ENCODE assay signal across 22 cellular contexts in genomic region chr3:46096336-46096735, GRCh38.
DNase-seq lines count a peak whose midpoint lies in the region; ATAC-seq and TF ChIP-seq lines count a peak whose summit lies in the region.
"Had no signal": no experiment of that assay in that cellular context is flagged by ENCODE, and none has a peak within 500 bp of the region (broad histone marks: within the 10 kb centered on the region; RNA-seq: fewer than 3 reads in every experiment).

No MANE protein-coding gene starts in this region.

- H3K4me3 Mint-ChIP-seq in natural killer cell treated with Interleukin-12 subunit alpha and Interleukin-12 subunit beta and Interleukin-15 and Interleukin-18, amount 100 ng/mL, for 72 hours, result peak overlapping the region; percentile 77
- no peak overlapping the region for H3K4me3 Mint-ChIP-seq in natural killer cell
- no peak overlapping the region for H3K4me3 Mint-ChIP-seq in activated T-helper 17 cell treated with anti-CD3 and anti-CD28 coated beads, Interleukin-2, amount 50 U/mL, for 72 hours
- peak overlapping the region; percentile 17 for H3K4me3 Mint-ChIP-seq in memory B cell
- H3K4me3 Mint-ChIP-seq: neural crest cell had no signal

- H3K4me1 ChIP-seq in right lobe of liver (no peaks in the 10 kb centered on the region), esophagus squamous epithelium (peaks cover 7 to 22% (median 16%) of the 10 kb centered on the region in 3 donors)

- peaks cover 9% of the 10 kb centered on the region for H3K36me3 Mint-ChIP-seq in natural killer cell treated with Interleukin-12 subunit alpha and Interleukin-12 subunit beta and Interleukin-15 and Interleukin-18, amount 100 ng/mL, for 72 hours
- H3K36me3 Mint-ChIP-seq in natural killer cell, result peaks cover 5% of the 10 kb centered on the region
- no peaks in the 10 kb centered on the region for H3K36me3 Mint-ChIP-seq in activated T-helper 17 cell treated with anti-CD3 and anti-CD28 coated beads, Interleukin-2, amount 50 U/mL, for 72 hours (ENCODE audit: low read depth)
- peaks cover 9% of the 10 kb centered on the region for H3K36me3 Mint-ChIP-seq in memory B cell

- H3K36me3 ChIP-seq in right lobe of liver (no peaks in the 10 kb centered on the region), esophagus squamous epithelium (no peaks in the 10 kb centered on the region)
- H3K36me3 ChIP-seq: cardiac muscle cell, tibial artery had no signal

- no peak for TF ChIP-seq CTCF in natural killer cell (IDR thresholded peaks at IDR 0.05)
- no peak for TF ChIP-seq CTCF in right lobe of liver (IDR thresholded peaks at IDR 0.05)
- TF ChIP-seq CTCF in esophagus squamous epithelium (IDR thresholded peaks at IDR 0.05), result no peak

- ATAC-seq in natural killer cell treated with Interleukin-12 subunit alpha and Interleukin-12 subunit beta and Interleukin-15 and Interleukin-18, amount 100 ng/mL, for 72 hours, result no peak
- ATAC-seq in natural killer cell, result no peak
- ATAC-seq in activated T-helper 17 cell treated with anti-CD3 and anti-CD28 coated beads, Interleukin-2, amount 50 U/mL, for 72 hours (replicated peaks), result no peak
- no peak for ATAC-seq in memory B cell (ENCODE audit: low read depth)
- no peak for ATAC-seq in right lobe of liver
- ATAC-seq: K562 had no signal

- H3K27me3 Mint-ChIP-seq in natural killer cell treated with Interleukin-12 subunit alpha and Interleukin-12 subunit beta and Interleukin-15 and Interleukin-18, amount 100 ng/mL, for 72 hours, result no peaks in the 10 kb centered on the region
- H3K27me3 Mint-ChIP-seq in natural killer cell (ENCODE audit: low read depth in 2 of 2) (no peaks in the 10 kb centered on the region), memory B cell (no peaks in the 10 kb centered on the region)
- peaks cover 8% of the 10 kb centered on the region for H3K27me3 Mint-ChIP-seq in activated T-helper 17 cell treated with anti-CD3 and anti-CD28 coated beads, Interleukin-2, amount 50 U/mL, for 72 hours

- H3K27ac ChIP-seq in right lobe of liver (no peak overlapping the region), esophagus squamous epithelium (peak overlapping the region in 1 of 4 donors; percentile 70)
- H3K27ac ChIP-seq: cardiac muscle cell, VCaP had no signal

- peak overlapping the region; percentile 97 to 100 for H3K27ac Mint-ChIP-seq in natural killer cell treated with Interleukin-12 subunit alpha and Interleukin-12 subunit beta and Interleukin-15 and Interleukin-18, amount 100 ng/mL, for 72 hours
- H3K27ac Mint-ChIP-seq in natural killer cell (peak overlapping the region in 1 of 2 donors; percentile 99), memory B cell (peak overlapping the region; percentile 95)
- peak overlapping the region; percentile 94 for H3K27ac Mint-ChIP-seq in activated T-helper 17 cell treated with anti-CD3 and anti-CD28 coated beads, Interleukin-2, amount 50 U/mL, for 72 hours

- H3K9me3 Mint-ChIP-seq in natural killer cell treated with Interleukin-12 subunit alpha and Interleukin-12 subunit beta and Interleukin-15 and Interleukin-18, amount 100 ng/mL, for 72 hours, result peaks cover 6% of the 10 kb centered on the region
- no peaks in the 10 kb centered on the region for H3K9me3 Mint-ChIP-seq in natural killer cell
- no peaks in the 10 kb centered on the region for H3K9me3 Mint-ChIP-seq in activated T-helper 17 cell treated with anti-CD3 and anti-CD28 coated beads, Interleukin-2, amount 50 U/mL, for 72 hours
- peaks cover 5% of the 10 kb centered on the region for H3K9me3 Mint-ChIP-seq in memory B cell

- no peak overlapping the region for H3K4me3 ChIP-seq in right lobe of liver
- H3K4me3 ChIP-seq in esophagus squamous epithelium, result no peak overlapping the region
- H3K4me3 ChIP-seq: cardiac muscle cell, K562, tibial artery had no signal

- H3K9me3 ChIP-seq in right lobe of liver (no peaks in the 10 kb centered on the region), esophagus squamous epithelium (no peaks in the 10 kb centered on the region)
- H3K9me3 ChIP-seq: tibial artery had no signal

- TF ChIP-seq POLR2A in right lobe of liver (IDR thresholded peaks at IDR 0.05), result no peak
- TF ChIP-seq POLR2A in esophagus squamous epithelium (IDR thresholded peaks at IDR 0.05), result no peak

- DNase-seq in natural killer cell treated with Interleukin-12 subunit alpha and Interleukin-12 subunit beta and Interleukin-15 and Interleukin-18, amount 100 ng/mL, for 72 hours (ENCODE audit: low spot score), result no peak
- DNase-seq in natural killer cell (no peak), memory B cell (ENCODE audit: low spot score in 2 of 2) (no peak), inferior parietal cortex (ENCODE audit: extremely low spot score) (no peak), right lobe of liver (no peak), esophagus squamous epithelium (lab: John Stamatoyannopoulos, UW) (no peak), cortex of kidney (lab: John Stamatoyannopoulos, UW) (no peak)
- DNase-seq: effector memory CD4-positive, alpha-beta T cell; EL; H7; kidney; mesendoderm; NCI-H2029 treated with DMSO at 0.1 percent for 48 hours; NCI-H510A; stimulated activated naive CD4-positive, alpha-beta T cell; SW 1271; tibial artery had no signal

- intact Hi-C loops in natural killer cell (cut with micrococcal nuclease), result loop anchor here (5.0 kb wide), 1 partner anchor 346 kb away; no protein-coding TSS in a partner anchor
- intact Hi-C loops in right lobe of liver (cut with DNase I), result no loop called here
- intact Hi-C loops in esophagus squamous epithelium (cut with DNase I), result no loop called here

- H3K27me3 ChIP-seq in right lobe of liver (no peaks in the 10 kb centered on the region), esophagus squamous epithelium (peaks cover 0 to 5% (median 0%) of the 10 kb centered on the region in 4 donors)
- H3K27me3 ChIP-seq: cardiac muscle cell, tibial artery had no signal

- H3K4me1 Mint-ChIP-seq in natural killer cell treated with Interleukin-12 subunit alpha and Interleukin-12 subunit beta and Interleukin-15 and Interleukin-18, amount 100 ng/mL, for 72 hours (ENCODE audit: low read depth in 2 of 2), result peaks cover 86 to 89% of the 10 kb centered on the region in 2 donors
- H3K4me1 Mint-ChIP-seq in natural killer cell (peaks cover 60 to 63% of the 10 kb centered on the region in 2 donors), memory B cell (peaks cover 73% of the 10 kb centered on the region)
- H3K4me1 Mint-ChIP-seq in activated T-helper 17 cell treated with anti-CD3 and anti-CD28 coated beads, Interleukin-2, amount 50 U/mL, for 72 hours, result peaks cover 29% of the 10 kb centered on the region
- H3K4me1 Mint-ChIP-seq: neural crest cell had no signal

- WGBS in right lobe of liver (ENCODE audit: insufficient coverage, low coverage, low lambda C conversion rate, missing lambda C conversion rate), result 86% methylated on average over 1 of the region's 4 CpGs
- WGBS in esophagus squamous epithelium, 2 donors, result 38 to 86% methylated on average over 1 to 4 of the region's 4 CpGs

Comparison
In these comparisons a context has a peak if more than half of its experiments do, and no peak if none do; other contexts are left out.
1. H3K4me3 Mint-ChIP-seq: peak in natural killer cell treated with Interleukin-12 subunit alpha and Interleukin-12 subunit beta and Interleukin-15 and Interleukin-18, amount 100 ng/mL, for 72 hours (single experiment) and memory B cell (single experiment); none in natural killer cell (single experiment) and activated T-helper 17 cell treated with anti-CD3 and anti-CD28 coated beads, Interleukin-2, amount 50 U/mL, for 72 hours (single experiment).